7 cellular contexts compared by ENCODE assay signal in genomic region chr1:17489764-17490417, GRCh38. TPM values are rescaled to one million over a fixed set of nuclear protein-coding genes. Genes with fewer than 3 reads are reported as not detected.
DNase-seq lines count a peak whose midpoint lies in the region; ATAC-seq and TF ChIP-seq lines count a peak whose summit lies in the region.
"Not testable (repeated sequence)": the region's sequence is repeated elsewhere in the genome, so short reads cannot be mapped to it uniquely, and the experiment has no call there.

No MANE protein-coding gene starts in this region.

- peak; percentile 1; the same call in 1 of the 2 replicates for TF ChIP-seq CTCF in HFFc6 (IDR thresholded peaks at IDR 0.05)
- not testable (repeated sequence) for TF ChIP-seq CTCF in RWPE2 (IDR thresholded peaks at IDR 0.05; ENCODE audit: poor library complexity, severe bottlenecking); right lobe of liver (IDR thresholded peaks at IDR 0.05); vagina (IDR thresholded peaks at IDR 0.05)

- TF ChIP-seq POLR2A in right lobe of liver (IDR thresholded peaks at IDR 0.05); vagina (IDR thresholded peaks at IDR 0.05): not testable (repeated sequence)

- H3K4me1 ChIP-seq in RWPE2 (ENCODE audit: insufficient read depth, poor library complexity, severe bottlenecking) (peaks cover 16% of the 10 kb centered on the region), right lobe of liver (peaks cover 0 to 14% (median 0%) of the 10 kb centered on the region in 4 donors), vagina (peaks cover 12% of the 10 kb centered on the region)

- intact Hi-C loops in right lobe of liver (cut with DNase I); sciatic nerve (cut with DNase I): not testable (repeated sequence)
- intact Hi-C loops in vagina (cut with DNase I): loop anchor here (5.0 to 10.0 kb wide), 3 partner anchors 73 to 1022 kb away; no protein-coding TSS in a partner anchor

- not testable (repeated sequence) for H3K36me3 Mint-ChIP-seq in HFFc6 (ENCODE audit: low read depth)

- not testable (repeated sequence) for H3K4me3 Mint-ChIP-seq in HFFc6

- not testable (repeated sequence) for ATAC-seq in RWPE2 (ENCODE audit: low read depth)
- ATAC-seq in left lobe of liver (peak; percentile 28), right lobe of liver (peak; percentile 10 to 64 (median 46)), sciatic nerve (peak; percentile 55)

- H3K9me3 Mint-ChIP-seq in HFFc6: not testable (repeated sequence)

- H3K9me3 ChIP-seq in RWPE2 (ENCODE audit: severe bottlenecking); right lobe of liver; vagina: not testable (repeated sequence)

- H3K27me3 ChIP-seq in RWPE2 (ENCODE audit: insufficient read depth, poor library complexity, severe bottlenecking); right lobe of liver; vagina: not testable (repeated sequence)

- H3K27ac Mint-ChIP-seq in HFFc6: not testable (repeated sequence)

- peaks cover 26% of the 10 kb centered on the region; the same call in 1 of the 2 replicates for H3K4me1 Mint-ChIP-seq in HFFc6 (ENCODE audit: low read depth)

- H3K4me3 ChIP-seq in RWPE2 (ENCODE audit: severe bottlenecking); right lobe of liver; vagina: not testable (repeated sequence)

- not testable (repeated sequence) for H3K36me3 ChIP-seq in RWPE2 (ENCODE audit: low read depth); right lobe of liver; vagina

- H3K27ac ChIP-seq in RWPE2 (ENCODE audit: poor library complexity, severe bottlenecking): peak overlapping the region; percentile 76
- peak overlapping the region; percentile 63 for H3K27ac ChIP-seq in epithelial cell of prostate
- H3K27ac ChIP-seq in right lobe of liver: peak overlapping the region; percentile 13 to 80 (median 76)
- peak overlapping the region; percentile 66 for H3K27ac ChIP-seq in vagina

- H3K27me3 Mint-ChIP-seq in HFFc6 (ENCODE audit: insufficient read depth): not testable (repeated sequence)

- not testable (repeated sequence) for DNase-seq in HFFc6; RWPE2 (ENCODE audit: low spot score); epithelial cell of prostate (ENCODE audit: low read depth, low spot score); left lobe of liver (ENCODE audit: low spot score); right lobe of liver; sciatic nerve (ENCODE audit: low spot score); vagina (ENCODE audit: extremely low spot score in 2 of 2)

- WGBS in right lobe of liver (ENCODE audit: insufficient coverage, low coverage, low lambda C conversion rate, missing lambda C conversion rate): 48% methylated on average over 13 of the region's 16 CpGs

RNA-seq across cellular contexts. Expression of gene ARHGEF10L, which starts 49.6 kb away (rescaled TPM):
- 10 to 100 TPM; 11.1 to 29.0 (median 26.7) TPM for total RNA-seq in HFFc6 (2021; fragmentation: NEBNext Ultra II Directional; extraction: Animal tissue kit (Norgen Biotek cat#: 25700))
- total RNA-seq in left lobe of liver (126 TPM), right lobe of liver (100 to 1,000 TPM in 2 of 6 experiments, 10 to 100 TPM in 4; 59.7 to 124 (median 87.4) TPM), sciatic nerve (34.3 TPM), vagina (75.6 TPM)

RNA-seq across cellular contexts. Expression of gene RCC2, which starts 50.4 kb away (rescaled TPM):
- 10 to 100 TPM; 36.0 to 43.8 (median 38.0) TPM for total RNA-seq in HFFc6 (2021; fragmentation: NEBNext Ultra II Directional; extraction: Animal tissue kit (Norgen Biotek cat#: 25700))
- total RNA-seq in left lobe of liver (8.0 TPM), right lobe of liver (10 to 100 TPM in 4 of 6 experiments, 1 to 10 TPM in 2; 7.7 to 15.6 (median 11.6) TPM), sciatic nerve (29.6 TPM), vagina (31.2 TPM)
